In the genomic region with DNA sequence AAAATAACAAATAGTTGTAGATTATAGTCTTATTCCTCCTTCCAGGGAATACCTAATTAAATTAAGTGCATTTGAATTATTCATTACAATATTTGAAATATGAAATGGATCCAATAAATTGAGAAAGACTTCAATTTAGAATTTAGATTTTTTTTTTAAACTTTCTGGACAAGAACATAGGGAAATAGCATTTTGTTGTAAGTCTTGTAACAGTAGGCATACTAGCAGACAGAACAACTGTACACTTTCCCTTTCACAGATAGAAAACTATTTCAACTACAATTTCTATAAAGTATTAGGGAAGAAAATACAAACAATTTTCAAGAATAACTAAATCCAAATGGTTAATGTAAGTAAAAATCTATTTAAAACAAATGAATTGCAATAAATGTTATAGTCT, we compare ENCODE assay signal across 25 cellular contexts.
DNase-seq lines count a peak whose midpoint lies in the region; ATAC-seq and TF ChIP-seq lines count a peak whose summit lies in the region.
"Had no signal": no experiment of that assay in that cellular context is flagged by ENCODE, and none has a peak within 500 bp of the region (broad histone marks: within the 10 kb centered on the region; RNA-seq: fewer than 3 reads in every experiment).

No MANE protein-coding gene starts in this region.

- no peak for ATAC-seq in heart left ventricle
- ATAC-seq in Right ventricle myocardium superior (ENCODE audit: poor library complexity): no peak
- ATAC-seq: activated naive CD4-positive, alpha-beta T cell treated with anti-CD3 and anti-CD28 coated beads, Interleukin-2, amount 50 U/mL, for 72 hours; right cardiac atrium; T-cell had no signal

- no peak overlapping the region for H3K27ac Mint-ChIP-seq in endodermal cell
- no peak overlapping the region for H3K27ac Mint-ChIP-seq in osteocyte (ENCODE audit: unreplicated experiment)
- no peak overlapping the region for H3K27ac Mint-ChIP-seq in activated T-helper 2 cell treated with anti-CD3 and anti-CD28 coated beads, Interferon-gamma antibody, Interleukin-2, Interleukin-4, amounts not matched to agents 10 μg/mL and 5 μg/mL and 100 μg/mL, durations not matched to agents 14 hours and 24 hours and 36 hours
- H3K27ac Mint-ChIP-seq: activated naive CD4-positive, alpha-beta T cell treated with anti-CD3 and anti-CD28 coated beads, Interleukin-2, amount 50 U/mL, for 72 hours; T-cell had no signal

- no peaks in the 10 kb centered on the region for H3K9me3 Mint-ChIP-seq in endodermal cell
- H3K9me3 Mint-ChIP-seq in osteocyte (ENCODE audit: unreplicated experiment): no peaks in the 10 kb centered on the region
- no peaks in the 10 kb centered on the region for H3K9me3 Mint-ChIP-seq in activated T-helper 2 cell treated with anti-CD3 and anti-CD28 coated beads, Interferon-gamma antibody, Interleukin-2, Interleukin-4, amounts not matched to agents 10 μg/mL and 5 μg/mL and 100 μg/mL, durations not matched to agents 14 hours and 24 hours and 36 hours
- H3K9me3 Mint-ChIP-seq: activated naive CD4-positive, alpha-beta T cell treated with anti-CD3 and anti-CD28 coated beads, Interleukin-2, amount 50 U/mL, for 72 hours; T-cell had no signal

- intact Hi-C loops in heart left ventricle (cut with DNase I): loop anchor here in 7 of 10 donors (5.0 to 10.0 kb wide), 2 partner anchors 112 to 230 kb away; no protein-coding TSS in a partner anchor
- intact Hi-C loops in Right ventricle myocardium superior (cut with DNase I): no loop called here
- intact Hi-C loops in activated T-helper 2 cell treated with anti-CD3 and anti-CD28 coated beads, Interferon-gamma antibody, Interleukin-2, Interleukin-4, amounts not matched to agents 10 μg/mL and 5 μg/mL and 100 μg/mL, durations not matched to agents 14 hours and 24 hours and 36 hours (cut with micrococcal nuclease): no loop called here

- H3K27ac ChIP-seq in heart left ventricle: peak overlapping the region in 11 of 12 donors; percentile 1 to 74 (median 62)
- peak overlapping the region; percentile 97 for H3K27ac ChIP-seq in endodermal cell (ENCODE audit: low read depth, low read length)
- peak overlapping the region; percentile 7 to 88 (median 50) for H3K27ac ChIP-seq in tibial nerve

- H3K9me3 ChIP-seq in heart left ventricle (no peaks in the 10 kb centered on the region), endodermal cell (ENCODE audit: control insufficient read depth, low read length) (no peaks in the 10 kb centered on the region), tibial nerve (no peaks in the 10 kb centered on the region)
- H3K9me3 ChIP-seq: BE2C, Caco-2 had no signal

- H3K4me3 Mint-ChIP-seq in endodermal cell (no peak overlapping the region), osteocyte (ENCODE audit: unreplicated experiment) (peak overlapping the region; percentile 48)
- no peak overlapping the region for H3K4me3 Mint-ChIP-seq in activated T-helper 2 cell treated with anti-CD3 and anti-CD28 coated beads, Interferon-gamma antibody, Interleukin-2, Interleukin-4, amounts not matched to agents 10 μg/mL and 5 μg/mL and 100 μg/mL, durations not matched to agents 14 hours and 24 hours and 36 hours (ENCODE audit: low read depth)
- H3K4me3 Mint-ChIP-seq: T-cell had no signal

- H3K4me1 ChIP-seq in heart left ventricle (peaks cover 0 to 19% (median under 1%) of the 10 kb centered on the region in 12 donors), endodermal cell (ENCODE audit: control insufficient read depth, insufficient read depth, low read length) (no peaks in the 10 kb centered on the region), tibial nerve (peaks cover 0 to 30% (median 5%) of the 10 kb centered on the region in 4 donors)
- H3K4me1 ChIP-seq: BE2C, Caco-2 had no signal

- H3K4me3 ChIP-seq in heart left ventricle (peak overlapping the region in 9 of 12 donors; percentile 23 to 53 (median 39)), endodermal cell (ENCODE audit: low read length) (no peak overlapping the region), tibial nerve (peak overlapping the region in 3 of 4 donors; percentile 0 to 39 (median 28))

- DNase-seq in heart left ventricle (no peak), Right ventricle myocardium superior (no peak), endodermal cell (no peak), osteocyte (ENCODE audit: extremely low spot score, unreplicated experiment) (no peak), tibial nerve (ENCODE audit: low spot score in 2 of 2) (no peak), hepatic stellate cell (ENCODE audit: low spot score) (no peak)
- DNase-seq in activated T-helper 2 cell treated with anti-CD3 and anti-CD28 coated beads, Interferon-gamma antibody, Interleukin-2, Interleukin-4, amounts not matched to agents 10 μg/mL and 5 μg/mL and 100 μg/mL, durations not matched to agents 14 hours and 24 hours and 36 hours (ENCODE audit: low spot score): no peak
- no peak for DNase-seq in stimulated activated CD4-positive, alpha-beta T cell treated with anti-CD3 and anti-CD28 coated beads, Interleukin-4, amount 100 ng/mL, for 24 hours
- DNase-seq: 8988T; activated CD4-positive, alpha-beta T cell treated with anti-CD3 and anti-CD28 coated beads, Interleukin-2, amount 50 U/mL, for 4 hours; activated T-cell treated with anti-CD3 and anti-CD28 coated beads, Interleukin-2, amount 50 U/mL, for 1 hour; BE2C; Caco-2; GOT3; head of caudate nucleus; IMR-90; islet precursor cell; midbrain; MV-4-11; NCI-H1930; NCI-H446; right cardiac atrium; stimulated activated CD4-positive, alpha-beta T cell treated with anti-CD3 and anti-CD28 coated beads, Interleukin-2, amount 100 ng/mL, for 48 hours; T-cell had no signal

- no peaks in the 10 kb centered on the region for H3K36me3 Mint-ChIP-seq in endodermal cell (ENCODE audit: low read depth)
- peaks cover 6% of the 10 kb centered on the region for H3K36me3 Mint-ChIP-seq in osteocyte (ENCODE audit: unreplicated experiment)
- H3K36me3 Mint-ChIP-seq in activated T-helper 2 cell treated with anti-CD3 and anti-CD28 coated beads, Interferon-gamma antibody, Interleukin-2, Interleukin-4, amounts not matched to agents 10 μg/mL and 5 μg/mL and 100 μg/mL, durations not matched to agents 14 hours and 24 hours and 36 hours (ENCODE audit: low read depth): no peaks in the 10 kb centered on the region
- H3K36me3 Mint-ChIP-seq: activated naive CD4-positive, alpha-beta T cell treated with anti-CD3 and anti-CD28 coated beads, Interleukin-2, amount 50 U/mL, for 72 hours; T-cell had no signal

- H3K4me1 Mint-ChIP-seq in endodermal cell (peaks cover 4% of the 10 kb centered on the region), osteocyte (ENCODE audit: unreplicated experiment) (peaks cover 50% of the 10 kb centered on the region)
- peaks cover 4% of the 10 kb centered on the region for H3K4me1 Mint-ChIP-seq in activated T-helper 2 cell treated with anti-CD3 and anti-CD28 coated beads, Interferon-gamma antibody, Interleukin-2, Interleukin-4, amounts not matched to agents 10 μg/mL and 5 μg/mL and 100 μg/mL, durations not matched to agents 14 hours and 24 hours and 36 hours (ENCODE audit: low read depth)

- TF ChIP-seq EP300 in tibial nerve (IDR thresholded peaks at IDR 0.05): no peak

- TF ChIP-seq POLR2A in heart left ventricle (IDR thresholded peaks at IDR 0.05): no peak
- TF ChIP-seq POLR2A in tibial nerve (IDR thresholded peaks at IDR 0.05): no peak

- H3K36me3 ChIP-seq in heart left ventricle (no peaks in the 10 kb centered on the region), endodermal cell (ENCODE audit: control insufficient read depth, insufficient read depth, low read length) (no peaks in the 10 kb centered on the region), tibial nerve (no peaks in the 10 kb centered on the region)
- H3K36me3 ChIP-seq: BE2C had no signal

- H3K27me3 Mint-ChIP-seq in endodermal cell (ENCODE audit: insufficient read depth) (no peaks in the 10 kb centered on the region), osteocyte (ENCODE audit: unreplicated experiment) (no peaks in the 10 kb centered on the region)
- H3K27me3 Mint-ChIP-seq in activated T-helper 2 cell treated with anti-CD3 and anti-CD28 coated beads, Interferon-gamma antibody, Interleukin-2, Interleukin-4, amounts not matched to agents 10 μg/mL and 5 μg/mL and 100 μg/mL, durations not matched to agents 14 hours and 24 hours and 36 hours (ENCODE audit: low read depth): no peaks in the 10 kb centered on the region
- H3K27me3 Mint-ChIP-seq: T-cell had no signal

- H3K9ac ChIP-seq in endodermal cell (ENCODE audit: extremely low read depth, low read length, poor library complexity, severe bottlenecking): peak overlapping the region; percentile 34

- no peaks in the 10 kb centered on the region for H3K27me3 ChIP-seq in heart left ventricle
- H3K27me3 ChIP-seq in endodermal cell (ENCODE audit: control insufficient read depth, insufficient read depth, low read length, poor library complexity, severe bottlenecking): no peaks in the 10 kb centered on the region
- no peaks in the 10 kb centered on the region for H3K27me3 ChIP-seq in tibial nerve
- H3K27me3 ChIP-seq: BE2C had no signal

- TF ChIP-seq CTCF in heart left ventricle (IDR thresholded peaks at IDR 0.05) (no peak), endodermal cell (conservative IDR thresholded peaks at IDR 0.05) (no peak), osteocyte (IDR thresholded peaks at IDR 0.05) (no peak), tibial nerve (IDR thresholded peaks at IDR 0.05) (no peak)

Comparison
In these comparisons a context has a peak if more than half of its experiments do, and no peak if none do; other contexts are left out.
1. intact Hi-C loops: an anchor here in heart left ventricle (5.0 to 10.0 kb wide); none called in Right ventricle myocardium superior and activated T-helper 2 cell treated with anti-CD3 and anti-CD28 coated beads, Interferon-gamma antibody, Interleukin-2, Interleukin-4, amounts not matched to agents 10 μg/mL and 5 μg/mL and 100 μg/mL, durations not matched to agents 14 hours and 24 hours and 36 hours.